In the genomic region with DNA sequence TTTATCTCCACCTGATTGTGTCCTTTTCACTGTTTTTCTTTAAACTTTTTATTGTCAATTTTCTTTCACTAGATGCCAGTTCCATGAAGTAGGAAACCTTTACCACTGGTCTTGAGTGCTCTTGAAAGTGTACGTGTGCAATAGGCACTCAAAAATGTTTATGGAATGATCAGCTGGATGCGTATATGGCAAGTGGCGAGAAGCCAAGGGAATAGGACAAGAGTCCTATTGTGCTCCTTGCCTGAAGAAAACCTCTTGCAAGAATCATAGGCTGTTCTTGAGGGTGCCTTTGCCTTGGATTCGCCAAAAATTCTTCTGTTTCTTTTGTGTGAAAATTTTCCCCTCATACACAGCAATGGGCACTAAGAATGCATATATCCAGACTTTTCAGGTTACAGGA, we compare ENCODE assay signal across 29 cellular contexts.
"Had no signal": no experiment of that assay in that cellular context is flagged by ENCODE, and none has a peak within 500 bp of the region (broad histone marks: within the 10 kb centered on the region; RNA-seq: fewer than 3 reads in every experiment).

No MANE protein-coding gene starts in this region.

- H3K4me2 ChIP-seq: smooth muscle cell had no signal

- H3K27ac ChIP-seq: esophagus muscularis mucosa, foreskin keratinocyte, left ventricle myocardium inferior, pancreas, testis, WERI-Rb-1 had no signal

- H3K4me3 Mint-ChIP-seq: activated CD4-positive, alpha-beta memory T cell treated with anti-CD3 and anti-CD28 coated beads, Interleukin-2, amount 10 ng/mL, durations not matched to agents 7 days and 5 days; activated CD4-positive, alpha-beta T cell treated with anti-CD3 and anti-CD28 coated beads, Interleukin-2, amount 10 ng/mL, durations not matched to agents 7 days and 5 days; activated T-cell treated with anti-CD3 and anti-CD28 coated beads, Interleukin-2, amount 50 U/mL, for 4 hours; activated T-helper 17 cell treated with anti-CD3 and anti-CD28 coated beads, Interleukin-2, amount 50 U/mL, for 72 hours; dendritic cell treated with granulocyte-macrophage colony-stimulating factor and Interleukin-4, amounts not matched to agents 40 ng/mL and 50 ng/mL, for 4 days; naive B cell; stimulated activated memory B cell treated with anti-CD40 and anti-IgM and Interleukin-4, amounts not matched to agents 10 μg/mL and 1 μg/mL and 100 μg/mL, for 72 hours; T-helper 1 cell treated with Interleukin-12 subunit alpha and Interleukin-12 subunit beta and Interleukin-4 antibody, amounts not matched to agents 30 μg/mL and 1 μg/mL, for 36 hours had no signal

- H3K4me1 Mint-ChIP-seq: activated CD4-positive, alpha-beta memory T cell treated with anti-CD3 and anti-CD28 coated beads, Interleukin-2, amount 10 ng/mL, durations not matched to agents 7 days and 5 days; activated CD4-positive, alpha-beta T cell treated with anti-CD3 and anti-CD28 coated beads, Interleukin-2, amount 10 ng/mL, durations not matched to agents 7 days and 5 days; activated T-helper 17 cell treated with anti-CD3 and anti-CD28 coated beads, Interleukin-2, amount 50 U/mL, for 72 hours; naive B cell; stimulated activated memory B cell treated with anti-CD40 and anti-IgM and Interleukin-4, amounts not matched to agents 10 μg/mL and 1 μg/mL and 100 μg/mL, for 72 hours had no signal

- H3K27me3 ChIP-seq: esophagus muscularis mucosa, foreskin keratinocyte, pancreas, testis had no signal

- H3K4me1 ChIP-seq: foreskin keratinocyte had no signal

- H3K27me3 Mint-ChIP-seq: activated T-helper 17 cell treated with anti-CD3 and anti-CD28 coated beads, Interleukin-2, amount 50 U/mL, for 72 hours; dendritic cell treated with granulocyte-macrophage colony-stimulating factor and Interleukin-4, amounts not matched to agents 40 ng/mL and 50 ng/mL, for 4 days; stimulated activated memory B cell treated with anti-CD40 and anti-IgM and Interleukin-4, amounts not matched to agents 10 μg/mL and 1 μg/mL and 100 μg/mL, for 72 hours had no signal

- H3K36me3 Mint-ChIP-seq: naive B cell; stimulated activated memory B cell treated with anti-CD40 and anti-IgM and Interleukin-4, amounts not matched to agents 10 μg/mL and 1 μg/mL and 100 μg/mL, for 72 hours had no signal

- H3K27ac Mint-ChIP-seq: activated CD4-positive, alpha-beta memory T cell treated with anti-CD3 and anti-CD28 coated beads, Interleukin-2, amount 10 ng/mL, durations not matched to agents 7 days and 5 days; activated CD4-positive, alpha-beta T cell treated with anti-CD3 and anti-CD28 coated beads, Interleukin-2, amount 10 ng/mL, durations not matched to agents 7 days and 5 days; activated T-helper 17 cell treated with anti-CD3 and anti-CD28 coated beads, Interleukin-2, amount 50 U/mL, for 72 hours; dendritic cell treated with granulocyte-macrophage colony-stimulating factor and Interleukin-4, amounts not matched to agents 40 ng/mL and 50 ng/mL, for 4 days; stimulated activated memory B cell treated with anti-CD40 and anti-IgM and Interleukin-4, amounts not matched to agents 10 μg/mL and 1 μg/mL and 100 μg/mL, for 72 hours; T-helper 1 cell treated with Interleukin-12 subunit alpha and Interleukin-12 subunit beta and Interleukin-4 antibody, amounts not matched to agents 30 μg/mL and 1 μg/mL, for 36 hours had no signal

- DNase-seq: activated CD4-positive, alpha-beta memory T cell treated with anti-CD3 and anti-CD28 coated beads, Interleukin-2, amount 10 ng/mL, durations not matched to agents 7 days and 5 days; activated CD4-positive, alpha-beta T cell treated with anti-CD3 and anti-CD28 coated beads, Interleukin-2, amount 10 ng/mL, durations not matched to agents 7 days and 5 days; activated CD8-positive, alpha-beta memory T cell treated with anti-CD3 and anti-CD28 coated beads, Interleukin-2, amount 50 U/mL, for 48 hours; activated gamma-delta T cell treated with Interleukin-2 at 50 U/mL for 16 hours; activated naive CD4-positive, alpha-beta T cell treated with anti-CD3 and anti-CD28 coated beads, Interleukin-2, amount 50 U/mL, for 16 hours; activated T-cell treated with anti-CD3 and anti-CD28 coated beads, Interleukin-2, amount 50 U/mL, for 4 hours; amniotic stem cell; caudate nucleus; effector CD4-positive, alpha-beta T cell; foreskin keratinocyte; glutamatergic neuron; left ventricle myocardium inferior; naive B cell; pancreas; stimulated activated CD4-positive, alpha-beta T cell treated with anti-CD3 and anti-CD28 coated beads, Interleukin-1b, Interleukin-23, amount 100 ng/mL, for 48 hours; stimulated activated CD4-positive, alpha-beta T cell treated with anti-CD3 and anti-CD28 coated beads, Interleukin-4, amount 100 ng/mL, for 4 hours; stimulated activated CD8-positive, alpha-beta memory T cell treated with anti-CD3 and anti-CD28 coated beads, Interleukin-4, amount 100 ng/mL, for 48 hours; T-helper 9 cell; testis; trophoblast cell; WERI-Rb-1 had no signal

- H3K9me3 Mint-ChIP-seq: activated CD4-positive, alpha-beta memory T cell treated with anti-CD3 and anti-CD28 coated beads, Interleukin-2, amount 10 ng/mL, durations not matched to agents 7 days and 5 days; activated CD4-positive, alpha-beta T cell treated with anti-CD3 and anti-CD28 coated beads, Interleukin-2, amount 10 ng/mL, durations not matched to agents 7 days and 5 days; activated T-cell treated with anti-CD3 and anti-CD28 coated beads, Interleukin-2, amount 50 U/mL, for 4 hours; activated T-helper 17 cell treated with anti-CD3 and anti-CD28 coated beads, Interleukin-2, amount 50 U/mL, for 72 hours; naive B cell; stimulated activated memory B cell treated with anti-CD40 and anti-IgM and Interleukin-4, amounts not matched to agents 10 μg/mL and 1 μg/mL and 100 μg/mL, for 72 hours; T-helper 1 cell treated with Interleukin-12 subunit alpha and Interleukin-12 subunit beta and Interleukin-4 antibody, amounts not matched to agents 30 μg/mL and 1 μg/mL, for 36 hours had no signal

- ATAC-seq: activated CD4-positive, CD25-positive, alpha-beta regulatory T cell treated with anti-CD3 and anti-CD28 coated beads, Interleukin-2, amount 50 U/mL, for 24 hours; activated T-cell treated with anti-CD3 and anti-CD28 coated beads, Interleukin-2, amount 50 U/mL, for 4 hours; activated T-helper 17 cell treated with anti-CD3 and anti-CD28 coated beads, Interleukin-2, amount 50 U/mL, for 72 hours; foreskin keratinocyte; pancreas; stimulated activated memory B cell treated with anti-CD40 and anti-IgM and Interleukin-4, amounts not matched to agents 10 μg/mL and 1 μg/mL and 100 μg/mL, for 72 hours had no signal

- H3K9me3 ChIP-seq: esophagus muscularis mucosa, left ventricle myocardium inferior, pancreas, prostate gland, testis had no signal
